8 cellular contexts compared by ENCODE assay signal in the genomic region with DNA sequence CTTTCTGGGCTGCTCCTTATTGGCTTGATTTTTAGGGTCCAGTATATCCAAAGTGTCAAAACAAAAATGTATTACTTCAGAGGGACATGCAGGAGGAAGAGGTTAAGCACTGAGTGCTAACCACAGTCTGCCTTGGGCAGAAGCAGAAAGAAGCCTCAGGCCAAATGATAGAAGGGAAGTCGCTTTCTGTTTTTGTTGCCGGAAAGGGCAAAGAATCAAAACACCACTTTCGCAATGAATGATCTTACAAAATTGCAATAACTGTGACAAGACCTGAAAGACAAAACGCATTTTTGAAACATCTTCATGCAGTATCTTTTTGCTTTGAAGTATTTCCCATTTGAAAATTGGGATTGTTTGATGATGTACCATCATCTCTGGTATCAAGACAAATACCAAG.
DNase-seq lines count a peak whose midpoint lies in the region; ATAC-seq and TF ChIP-seq lines count a peak whose summit lies in the region.

No MANE protein-coding gene starts in this region.

- H3K36me3 ChIP-seq in transverse colon (no peaks in the 10 kb centered on the region), prostate gland (no peaks in the 10 kb centered on the region), gastrocnemius medialis (no peaks in the 10 kb centered on the region)

- TF ChIP-seq POLR2A in transverse colon (IDR thresholded peaks at IDR 0.05) = no peak
- TF ChIP-seq POLR2A in prostate gland (IDR thresholded peaks at IDR 0.05) = no peak
- no peak for TF ChIP-seq POLR2A in gastrocnemius medialis (IDR thresholded peaks at IDR 0.05)

- intact Hi-C loops in transverse colon (cut with DNase I; ENCODE audit: low total_unique reads) (no loop called here), prostate gland (cut with DNase I) (no loop called here), gastrocnemius medialis (cut with DNase I; ENCODE audit: low total_unique reads) (no loop called here)

- no peaks in the 10 kb centered on the region for H3K36me3 Mint-ChIP-seq in activated T-cell treated with anti-CD3 and anti-CD28 coated beads, Interleukin-2, amount 50 U/mL, for 72 hours (ENCODE audit: insufficient read depth in 2 of 2)

- H3K27ac ChIP-seq in transverse colon (peak overlapping the region in 3 of 4 donors; percentile 10 to 23 (median 14)), prostate gland (no peak overlapping the region), gastrocnemius medialis (no peak overlapping the region)

- H3K9me3 Mint-ChIP-seq in activated T-cell treated with anti-CD3 and anti-CD28 coated beads, Interleukin-2, amount 50 U/mL, for 72 hours = peaks cover 0 to 3% of the 10 kb centered on the region in 2 donors

- peak; percentile 71 for ATAC-seq in GM19397 (IDR thresholded peaks at IDR 0.05; ENCODE audit: unreplicated experiment)
- ATAC-seq in HG03439 (IDR thresholded peaks at IDR 0.05; ENCODE audit: unreplicated experiment) = peak; percentile 93
- ATAC-seq in activated T-cell treated with anti-CD3 and anti-CD28 coated beads, Interleukin-2, amount 50 U/mL, for 72 hours (replicated peaks in 1 of 2) = peak; percentile 87 to 89
- no peak for ATAC-seq in gastrocnemius medialis

- TF ChIP-seq CTCF in transverse colon (IDR thresholded peaks at IDR 0.05) = no peak
- no peak for TF ChIP-seq CTCF in prostate gland (IDR thresholded peaks at IDR 0.05)
- TF ChIP-seq CTCF in gastrocnemius medialis (IDR thresholded peaks at IDR 0.05 in 4 of 5, conservative IDR thresholded peaks at IDR 0.05 in 1 of 5) = no peak

- in situ Hi-C loops in transverse colon (cut with MboI; ENCODE audit: low pct_ligation_motif_present in 1 of 4, low pct_unique_long_range_greater_than_20kb in 1 of 4, low sequenced_read_pairs in 3 of 4) = no loop called here
- in situ Hi-C loops in gastrocnemius medialis (cut with MboI; ENCODE audit: low sequenced_read_pairs in 4 of 4) = no loop called here

- peak overlapping the region; percentile 59 to 83 for H3K4me3 Mint-ChIP-seq in activated T-cell treated with anti-CD3 and anti-CD28 coated beads, Interleukin-2, amount 50 U/mL, for 72 hours

- H3K4me3 ChIP-seq in transverse colon (no peak overlapping the region), prostate gland (no peak overlapping the region), gastrocnemius medialis (no peak overlapping the region)

- H3K9me3 ChIP-seq in transverse colon = no peaks in the 10 kb centered on the region
- H3K9me3 ChIP-seq in prostate gland = no peaks in the 10 kb centered on the region
- no peaks in the 10 kb centered on the region for H3K9me3 ChIP-seq in gastrocnemius medialis

- H3K27me3 Mint-ChIP-seq in activated T-cell treated with anti-CD3 and anti-CD28 coated beads, Interleukin-2, amount 50 U/mL, for 72 hours (ENCODE audit: low read depth) = no peaks in the 10 kb centered on the region

- no peaks in the 10 kb centered on the region for H3K27me3 ChIP-seq in transverse colon
- H3K27me3 ChIP-seq in prostate gland (replicated peaks; ENCODE audit: insufficient read depth) = no peaks in the 10 kb centered on the region
- no peaks in the 10 kb centered on the region for H3K27me3 ChIP-seq in gastrocnemius medialis

- TF ChIP-seq EP300 in transverse colon (IDR thresholded peaks at IDR 0.05; ENCODE audit: low read depth) = no peak

- DNase-seq in EL (peak; percentile 66), transverse colon (no peak), HuH-7 (ENCODE audit: low spot score) (no peak), prostate gland (ENCODE audit: low spot score) (no peak), gastrocnemius medialis (no peak)
- DNase-seq in activated T-cell treated with anti-CD3 and anti-CD28 coated beads, Interleukin-2, amount 50 U/mL, for 72 hours = peak; percentile 57 to 66

- WGBS in transverse colon (ENCODE audit: low coverage in 1 of 2), 2 donors = 48 to 61% methylated on average over 4 of the region's 4 CpGs
- 91% methylated on average over 4 of the region's 4 CpGs for WGBS in prostate gland

- H3K27ac Mint-ChIP-seq in activated T-cell treated with anti-CD3 and anti-CD28 coated beads, Interleukin-2, amount 50 U/mL, for 72 hours = peak overlapping the region; percentile 92

- H3K4me1 ChIP-seq in transverse colon = peaks cover 0 to 17% (median 7%) of the 10 kb centered on the region in 4 donors
- no peaks in the 10 kb centered on the region for H3K4me1 ChIP-seq in prostate gland (replicated peaks)
- no peaks in the 10 kb centered on the region for H3K4me1 ChIP-seq in gastrocnemius medialis

- H3K4me1 Mint-ChIP-seq in activated T-cell treated with anti-CD3 and anti-CD28 coated beads, Interleukin-2, amount 50 U/mL, for 72 hours (ENCODE audit: low read depth) = peaks cover 69% of the 10 kb centered on the region

Comparison
In these comparisons a context has a peak if more than half of its experiments do, and no peak if none do; other contexts are left out.
1. DNase-seq: peak in EL (single experiment) and activated T-cell treated with anti-CD3 and anti-CD28 coated beads, Interleukin-2, amount 50 U/mL, for 72 hours (2 of 2); none in transverse colon (single experiment), HuH-7 (single experiment), prostate gland (single experiment) and gastrocnemius medialis (0 of 2).
2. ATAC-seq: peak in GM19397 (single experiment), HG03439 (single experiment) and activated T-cell treated with anti-CD3 and anti-CD28 coated beads, Interleukin-2, amount 50 U/mL, for 72 hours (2 of 2); none in gastrocnemius medialis (0 of 2).
3. H3K27ac ChIP-seq: peak in transverse colon (3 of 4); none in prostate gland (0 of 2) and gastrocnemius medialis (0 of 4).